15 cellular contexts compared by ENCODE assay signal in the genomic region with DNA sequence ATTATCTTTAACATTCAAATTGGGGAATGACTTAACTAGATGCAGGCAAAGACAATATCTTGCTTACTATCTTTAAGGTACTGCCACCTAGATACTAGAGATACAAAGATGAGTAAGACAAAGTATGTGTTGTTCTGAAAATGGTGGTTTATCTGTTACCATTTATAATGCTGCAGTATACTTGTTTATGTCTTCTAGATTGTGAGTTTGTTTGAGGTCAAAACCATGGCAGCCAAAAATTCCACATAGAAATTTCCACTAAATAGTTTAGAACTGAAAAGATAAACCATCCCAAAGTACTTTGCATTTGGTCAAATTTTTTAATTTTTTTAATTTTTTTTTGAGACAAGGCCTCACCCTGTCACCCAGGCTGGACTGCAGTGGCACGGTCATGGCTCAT.
DNase-seq lines count a peak whose midpoint lies in the region; ATAC-seq and TF ChIP-seq lines count a peak whose summit lies in the region.
"Had no signal": no experiment of that assay in that cellular context is flagged by ENCODE, and none has a peak within 500 bp of the region (broad histone marks: within the 10 kb centered on the region; RNA-seq: fewer than 3 reads in every experiment).

No MANE protein-coding gene starts in this region.

- H3K36me3 Mint-ChIP-seq in H9 (ENCODE audit: insufficient read depth in 1 of 3, low read depth in 3 of 3) = peaks cover 4 to 17% (median 7%) of the 10 kb centered on the region in 3 experiments; a peak in 5 of 7 replicates
- H3K36me3 Mint-ChIP-seq in progenitor cell of endocrine pancreas (ENCODE audit: insufficient read depth) = peaks cover 14% of the 10 kb centered on the region

- H3K14ac ChIP-seq in H9 (ENCODE audit: insufficient read depth, low read length) = no peak overlapping the region

- H3K27me3 Mint-ChIP-seq in H9 (ENCODE audit: low read depth) = no peaks in the 10 kb centered on the region
- H3K27me3 Mint-ChIP-seq in progenitor cell of endocrine pancreas = no peaks in the 10 kb centered on the region

- H4K20me1 ChIP-seq in H9 (ENCODE audit: control insufficient read depth, insufficient read depth, insufficient read length) = no peaks in the 10 kb centered on the region
- H4K20me1 ChIP-seq: BLaER1 had no signal

- H3K4me2 ChIP-seq in H9 (ENCODE audit: insufficient read depth, insufficient read length, low read length) = no peak overlapping the region
- H3K4me2 ChIP-seq: BLaER1 had no signal

- DNase-seq in H9 (no peak), RWPE2 (ENCODE audit: low spot score) (no peak), fibroblast of villous mesenchyme (ENCODE audit: low read depth) (peak; percentile 20), progenitor cell of endocrine pancreas (ENCODE audit: low spot score, unreplicated experiment) (no peak), SIG-M5 treated with dmso at 0.1 percent for 504 hours (lab: John Stamatoyannopoulos, UW; ENCODE audit: unreplicated experiment) (no peak)
- DNase-seq in activated effector memory CD4-positive, alpha-beta T cell treated with Interleukin-2 at 50 U/mL for 16 hours = no peak
- DNase-seq: 8988T, AML-193, DMS 273 treated with DMSO at 0.1 percent for 48 hours, GM23248, KG1 had no signal

- H2BK120ac ChIP-seq in H9 (ENCODE audit: low read depth, low read length, poor library complexity, severe bottlenecking) = no peak overlapping the region

- H3K9me3 Mint-ChIP-seq in H9 = peaks cover 0 to 2% of the 10 kb centered on the region in 2 experiments; a peak in 1 of 5 replicates
- H3K9me3 Mint-ChIP-seq in progenitor cell of endocrine pancreas (ENCODE audit: low read depth) = no peaks in the 10 kb centered on the region

- no peak overlapping the region for H2AFZ ChIP-seq in H9 (ENCODE audit: low read length)
- H2AFZ ChIP-seq: GM23248 had no signal

- peaks cover 22% of the 10 kb centered on the region; the same call in 1 of the 2 replicates for H3K4me1 ChIP-seq in H9 (ENCODE audit: insufficient read depth, low read length)
- peaks cover 40% of the 10 kb centered on the region for H3K4me1 ChIP-seq in RWPE2 (ENCODE audit: insufficient read depth, poor library complexity, severe bottlenecking)

- TF ChIP-seq CTCF in H9 (conservative IDR thresholded peaks at IDR 0.05) (no peak), RWPE2 (IDR thresholded peaks at IDR 0.05; ENCODE audit: poor library complexity, severe bottlenecking) (no peak), fibroblast of villous mesenchyme (IDR thresholded peaks at IDR 0.05; ENCODE audit: insufficient read depth, low read depth, low read length) (no peak), progenitor cell of endocrine pancreas (IDR thresholded peaks at IDR 0.05; ENCODE audit: unreplicated experiment) (no peak)

- no peak overlapping the region for H3T11ph ChIP-seq in H9 (ENCODE audit: low read length)

- H3K23ac ChIP-seq in H9 (ENCODE audit: insufficient read length, low read depth, low read length) = no peak overlapping the region

- no peak overlapping the region for H2BK12ac ChIP-seq in H9 (ENCODE audit: insufficient read length, low read depth, low read length)

- peaks cover 31% of the 10 kb centered on the region for H3K79me2 ChIP-seq in H9 (ENCODE audit: insufficient read depth, low read length)

- no peak overlapping the region for H3K18ac ChIP-seq in H9 (ENCODE audit: insufficient read length, low read depth, low read length)

- ATAC-seq in RWPE2 (ENCODE audit: low read depth) (no peak), GM21447 (IDR thresholded peaks at IDR 0.05; ENCODE audit: unreplicated experiment) (no peak)

- no peaks in the 10 kb centered on the region for H3K36me3 ChIP-seq in RWPE2 (ENCODE audit: low read depth)
- H3K36me3 ChIP-seq: BLaER1, HAP-1 had no signal

- H2BK20ac ChIP-seq in H9 (ENCODE audit: low read depth, low read length, poor library complexity, severe bottlenecking) = no peak overlapping the region

- H2BK15ac ChIP-seq in H9 (ENCODE audit: low read depth, low read length) = no peak overlapping the region

- H3K4ac ChIP-seq in H9 (ENCODE audit: low read depth, low read length) = no peak overlapping the region

- no CpG with 5 or more reads among the region's 1 CpG for WGBS in H9 (ENCODE audit: extremely low coverage, insufficient read length, low lambda C conversion rate)

- no peaks in the 10 kb centered on the region for H3K23me2 ChIP-seq in H9 (ENCODE audit: insufficient read length, low read depth, low read length, poor library complexity, severe bottlenecking)

- H2BK5ac ChIP-seq in H9 (ENCODE audit: insufficient read length, low read length) = no peak overlapping the region

- H3K27ac Mint-ChIP-seq in H9 (peak overlapping the region in 2 of 3 experiments; percentile 35 to 88; a peak in 2 of 7 replicates), progenitor cell of endocrine pancreas (peak overlapping the region; percentile 35)

- H3K4me3 Mint-ChIP-seq in H9 (no peak overlapping the region), progenitor cell of endocrine pancreas (ENCODE audit: low read depth) (no peak overlapping the region)

- peaks cover 3% of the 10 kb centered on the region for H3K79me1 ChIP-seq in H9 (ENCODE audit: insufficient read depth, low read depth, low read length, poor library complexity, severe bottlenecking)

- H3K9me3 ChIP-seq in H9 (ENCODE audit: control insufficient read depth, low read depth, low read length) (no peaks in the 10 kb centered on the region), RWPE2 (ENCODE audit: severe bottlenecking) (no peaks in the 10 kb centered on the region)
- H3K9me3 ChIP-seq: BLaER1, HAP-1 had no signal

- no peak overlapping the region for H3K4me3 ChIP-seq in RWPE2 (ENCODE audit: severe bottlenecking)
- no peak overlapping the region for H3K4me3 ChIP-seq in fibroblast of villous mesenchyme (ENCODE audit: low read depth, low read length)
- H3K4me3 ChIP-seq: BLaER1, GM23248, HAP-1 had no signal

- H3K56ac ChIP-seq in H9 (ENCODE audit: insufficient read length, low read depth, low read length) = no peak overlapping the region

- H3K4me1 Mint-ChIP-seq in H9 (peaks cover 68 to 76% of the 10 kb centered on the region in 2 experiments), progenitor cell of endocrine pancreas (ENCODE audit: low read depth) (peaks cover 57% of the 10 kb centered on the region)

- H3K27ac ChIP-seq in H9 (ENCODE audit: insufficient read length, low read depth, low read length) (no peak overlapping the region), RWPE2 (ENCODE audit: poor library complexity, severe bottlenecking) (peak overlapping the region; percentile 66)
- H3K27ac ChIP-seq: BLaER1, GM23248, HL-60 had no signal

- no peak overlapping the region for H4K5ac ChIP-seq in H9 (ENCODE audit: insufficient read length, low read depth, low read length)

- H3K27me3 ChIP-seq in H9 (ENCODE audit: insufficient read depth, low read length) = no peaks in the 10 kb centered on the region
- no peaks in the 10 kb centered on the region for H3K27me3 ChIP-seq in RWPE2 (ENCODE audit: insufficient read depth, poor library complexity, severe bottlenecking)
- H3K27me3 ChIP-seq: BLaER1 had no signal

- H4K91ac ChIP-seq in H9 (ENCODE audit: insufficient read length, low read depth, low read length) = no peak overlapping the region

- no peak overlapping the region for H2AK5ac ChIP-seq in H9 (ENCODE audit: insufficient read length, low read length)

- H3K9ac ChIP-seq in H9 (ENCODE audit: extremely low read depth, insufficient read length, low read length) = no peak overlapping the region
- H3K9ac ChIP-seq: BLaER1, GM23248 had no signal

- no peak overlapping the region for H4K8ac ChIP-seq in H9 (replicated peaks; ENCODE audit: insufficient read length, low read depth, low read length)
